ENCODE assay signal across 18 cellular contexts in the genomic region with DNA sequence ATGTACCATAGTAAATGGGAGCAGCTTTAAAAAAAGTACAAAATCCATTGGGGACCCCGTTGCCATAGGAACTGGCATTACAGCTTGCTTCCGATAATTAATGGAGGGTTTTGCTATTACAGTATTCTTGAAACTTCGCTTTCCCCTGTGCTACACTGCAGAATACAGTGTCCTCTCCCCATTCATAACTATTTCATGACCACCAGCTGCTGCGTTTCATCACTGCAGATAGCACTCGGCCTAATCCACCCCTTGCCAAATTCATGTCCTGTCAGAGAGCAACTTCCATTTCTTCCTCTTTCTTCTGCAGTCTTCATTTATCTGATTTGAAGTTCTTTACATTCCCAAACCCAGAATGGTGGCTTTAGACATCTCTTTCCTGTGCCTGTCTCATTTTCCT.
"Had no signal": no experiment of that assay in that cellular context is flagged by ENCODE, and none has a peak within 500 bp of the region (broad histone marks: within the 10 kb centered on the region; RNA-seq: fewer than 3 reads in every experiment).

No MANE protein-coding gene starts in this region.

- H3K4me1 ChIP-seq: pancreas, suprapubic skin had no signal

- H3K36me3 ChIP-seq: heart right ventricle, pancreas, spleen, suprapubic skin had no signal

- H3K4me3 Mint-ChIP-seq: activated naive CD8-positive, alpha-beta T cell treated with anti-CD3 and anti-CD28 coated beads, Interleukin-2, amount 50 U/mL, for 24 hours; activated T-helper 17 cell treated with anti-CD3 and anti-CD28 coated beads, Interleukin-2, amount 50 U/mL, for 72 hours; naive thymus-derived CD4-positive, alpha-beta T cell; stimulated activated naive CD8-positive, alpha-beta T cell treated with anti-CD3 and anti-CD28 coated beads, Interleukin-15, Interleukin-2, amounts not matched to agents 100 ng/mL and 50 ng/mL, for 24 hours; type B pancreatic cell had no signal

- H3K27me3 Mint-ChIP-seq: activated naive CD8-positive, alpha-beta T cell treated with anti-CD3 and anti-CD28 coated beads, Interleukin-2, amount 50 U/mL, for 24 hours; activated T-helper 17 cell treated with anti-CD3 and anti-CD28 coated beads, Interleukin-2, amount 50 U/mL, for 72 hours; naive thymus-derived CD4-positive, alpha-beta T cell; stimulated activated naive CD8-positive, alpha-beta T cell treated with anti-CD3 and anti-CD28 coated beads, Interleukin-15, Interleukin-2, amounts not matched to agents 100 ng/mL and 50 ng/mL, for 24 hours; type B pancreatic cell had no signal

- H3K27ac ChIP-seq: heart right ventricle, pancreas, spleen, suprapubic skin had no signal

- H3K9me3 Mint-ChIP-seq: activated naive CD8-positive, alpha-beta T cell treated with anti-CD3 and anti-CD28 coated beads, Interleukin-2, amount 50 U/mL, for 24 hours; activated T-helper 17 cell treated with anti-CD3 and anti-CD28 coated beads, Interleukin-2, amount 50 U/mL, for 72 hours; naive thymus-derived CD4-positive, alpha-beta T cell; stimulated activated naive CD8-positive, alpha-beta T cell treated with anti-CD3 and anti-CD28 coated beads, Interleukin-15, Interleukin-2, amounts not matched to agents 100 ng/mL and 50 ng/mL, for 24 hours; type B pancreatic cell had no signal

- ATAC-seq: activated naive CD8-positive, alpha-beta T cell treated with anti-CD3 and anti-CD28 coated beads, Interleukin-2, amount 50 U/mL, for 24 hours; activated T-helper 17 cell treated with anti-CD3 and anti-CD28 coated beads, Interleukin-2, amount 50 U/mL, for 72 hours; left cardiac atrium; naive thymus-derived CD4-positive, alpha-beta T cell; pancreas; sciatic nerve had no signal

- H3K36me3 Mint-ChIP-seq: type B pancreatic cell had no signal

- DNase-seq: activated CD4-positive, alpha-beta T cell treated with anti-CD3 and anti-CD28 coated beads, Interleukin-2, amount 50 U/mL, for 1 hour; activated naive CD4-positive, alpha-beta T cell treated with Interleukin-2 at 50 U/mL for 16 hours; activated naive CD8-positive, alpha-beta T cell treated with anti-CD3 and anti-CD28 coated beads, Interleukin-2, amount 50 U/mL, for 24 hours; aorta; cortex of kidney; effector CD8-positive, alpha-beta T cell; heart right ventricle; left cardiac atrium; midbrain; naive thymus-derived CD4-positive, alpha-beta T cell; pancreas; spleen had no signal

- H3K27me3 ChIP-seq: heart right ventricle, pancreas, spleen, suprapubic skin had no signal

- H3K27ac Mint-ChIP-seq: activated naive CD8-positive, alpha-beta T cell treated with anti-CD3 and anti-CD28 coated beads, Interleukin-2, amount 50 U/mL, for 24 hours; activated T-helper 17 cell treated with anti-CD3 and anti-CD28 coated beads, Interleukin-2, amount 50 U/mL, for 72 hours; stimulated activated naive CD8-positive, alpha-beta T cell treated with anti-CD3 and anti-CD28 coated beads, Interleukin-15, Interleukin-2, amounts not matched to agents 100 ng/mL and 50 ng/mL, for 24 hours; type B pancreatic cell had no signal

- H3K4me3 ChIP-seq: heart right ventricle, lung, pancreas, spleen, suprapubic skin had no signal

- H3K9me3 ChIP-seq: heart right ventricle, pancreas, suprapubic skin had no signal
